33 cellular contexts compared by ENCODE assay signal in the genomic region with DNA sequence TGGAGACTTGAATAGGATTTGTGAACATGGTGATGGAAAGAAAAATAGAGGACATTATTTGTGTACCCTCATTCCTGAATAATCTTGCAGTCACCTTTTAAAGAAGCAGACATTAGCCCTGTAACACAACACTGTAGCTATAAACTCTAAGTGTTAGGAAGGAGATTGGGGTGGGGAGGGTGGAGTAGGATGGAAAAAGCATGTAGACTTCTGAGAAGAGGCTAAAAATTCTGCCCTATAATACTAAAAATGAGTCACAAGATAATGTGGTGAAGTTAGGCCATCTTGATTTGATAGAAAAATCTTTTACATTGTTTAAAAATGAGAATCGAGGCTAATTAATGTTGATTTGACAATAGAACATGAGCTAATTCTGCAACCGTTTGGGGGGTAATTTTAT.
DNase-seq lines count a peak whose midpoint lies in the region; ATAC-seq, FAIRE-seq and TF ChIP-seq lines count a peak whose summit lies in the region.
"Had no signal": no experiment of that assay in that cellular context is flagged by ENCODE, and none has a peak within 500 bp of the region (broad histone marks: within the 10 kb centered on the region; RNA-seq: fewer than 3 reads in every experiment).

No MANE protein-coding gene starts in this region.

- intact Hi-C loops in activated CD4-positive, alpha-beta T cell treated with anti-CD3 and anti-CD28 coated beads for 36 hours (cut with DNase I, micrococcal nuclease): no loop called here
- intact Hi-C loops in aorta (cut with DNase I): no loop called here
- intact Hi-C loops in posterior cingulate gyrus (cut with DNase I): no loop called here

- no peaks in the 10 kb centered on the region for H3K9me3 Mint-ChIP-seq in activated CD4-positive, alpha-beta T cell treated with anti-CD3 and anti-CD28 coated beads for 36 hours (ENCODE audit: low read depth)
- no peaks in the 10 kb centered on the region for H3K9me3 Mint-ChIP-seq in activated CD4-positive, alpha-beta T cell treated with anti-CD3 and anti-CD28 coated beads, Interleukin-2, amount 10 ng/mL, durations not matched to agents 7 days and 5 days
- H3K9me3 Mint-ChIP-seq in astrocyte (ENCODE audit: unreplicated experiment): no peaks in the 10 kb centered on the region
- H3K9me3 Mint-ChIP-seq: brain; CD4-positive, alpha-beta T cell; immature natural killer cell; neural crest cell; stimulated activated naive CD8-positive, alpha-beta T cell treated with anti-CD3 and anti-CD28 coated beads, Interleukin-15, amount 100 ng/mL, for 72 hours; T-helper 1 cell treated with Interleukin-12 subunit alpha and Interleukin-12 subunit beta and Interleukin-4 antibody, amounts not matched to agents 30 μg/mL and 1 μg/mL, for 36 hours had no signal

- H3K36me3 Mint-ChIP-seq in activated CD4-positive, alpha-beta T cell treated with anti-CD3 and anti-CD28 coated beads for 36 hours (ENCODE audit: low read depth): peaks cover 9% of the 10 kb centered on the region
- H3K36me3 Mint-ChIP-seq in activated CD4-positive, alpha-beta T cell treated with anti-CD3 and anti-CD28 coated beads, Interleukin-2, amount 10 ng/mL, durations not matched to agents 7 days and 5 days (ENCODE audit: low read depth): peaks cover 3% of the 10 kb centered on the region
- H3K36me3 Mint-ChIP-seq in astrocyte (ENCODE audit: low read depth, unreplicated experiment): no peaks in the 10 kb centered on the region

- H3K27me3 ChIP-seq in astrocyte (ENCODE audit: insufficient read depth, low read length) (no peaks in the 10 kb centered on the region), aorta (ENCODE audit: control insufficient read depth in 1 of 2, insufficient read depth in 2 of 2, low read length in 1 of 2) (no peaks in the 10 kb centered on the region)

- WGBS in aorta, 2 donors: 88 to 97% methylated on average over 2 of the region's 2 CpGs

- peak; percentile 33 for ATAC-seq in activated CD4-positive, alpha-beta T cell treated with anti-CD3 and anti-CD28 coated beads for 36 hours
- ATAC-seq in aorta (ENCODE audit: low FRiP score): no peak
- ATAC-seq: K562; left lobe of liver; Right ventricle myocardium inferior; SK-N-SH treated with all-trans-retinoic acid at 6 μM for 48 hours; stimulated activated naive CD8-positive, alpha-beta T cell treated with anti-CD3 and anti-CD28 coated beads, Interleukin-15, amount 100 ng/mL, for 72 hours had no signal

- H3K9ac ChIP-seq in astrocyte (ENCODE audit: low read length): peak overlapping the region; percentile 14

- no peak for DNase-seq in activated CD4-positive, alpha-beta T cell treated with anti-CD3 and anti-CD28 coated beads for 36 hours
- no peak for DNase-seq in activated CD4-positive, alpha-beta T cell treated with anti-CD3 and anti-CD28 coated beads, Interleukin-2, amount 10 ng/mL, durations not matched to agents 7 days and 5 days
- DNase-seq in EH (ENCODE audit: low read depth): peak; percentile 62
- peak; percentile 19 for DNase-seq in astrocyte (ENCODE audit: low read depth)
- no peak for DNase-seq in aorta
- DNase-seq in posterior cingulate gyrus: no peak
- no peak for DNase-seq in NCI-H1930 (lab: John Stamatoyannopoulos, UW)
- DNase-seq: 8988T; activated CD4-positive, CD25-positive, alpha-beta regulatory T cell; activated gamma-delta T cell; AML-193; CD4-positive, alpha-beta T cell; DMS79 treated with DMSO at 0.1 percent for 48 hours; immature natural killer cell; mesenchymal stem cell; NCI-H1048; NCI-H187 treated with DMSO at 0.1 percent for 48 hours; NCI-H526 treated with DMSO at 0.1 percent for 48 hours; NK-92 treated with Interleukin-12 subunit alpha and Interleukin-12 subunit beta, amount 100 ng/mL, for 24 hours; right cardiac atrium; stimulated activated CD8-positive, alpha-beta memory T cell treated with anti-CD3 and anti-CD28 coated beads, Interleukin-4, amount 100 ng/mL, for 48 hours; stimulated activated naive CD8-positive, alpha-beta T cell treated with anti-CD3 and anti-CD28 coated beads, Interleukin-15, amount 100 ng/mL, for 72 hours; uterus had no signal

- TF ChIP-seq CTCF in astrocyte (IDR thresholded peaks at IDR 0.05; ENCODE audit: insufficient read depth, low read depth, low read length): no peak

- H4K20me1 ChIP-seq in astrocyte (ENCODE audit: insufficient read depth, low read length): peaks cover 12% of the 10 kb centered on the region

- H3K27me3 Mint-ChIP-seq in activated CD4-positive, alpha-beta T cell treated with anti-CD3 and anti-CD28 coated beads for 36 hours: no peaks in the 10 kb centered on the region
- no peaks in the 10 kb centered on the region for H3K27me3 Mint-ChIP-seq in activated CD4-positive, alpha-beta T cell treated with anti-CD3 and anti-CD28 coated beads, Interleukin-2, amount 10 ng/mL, durations not matched to agents 7 days and 5 days
- H3K27me3 Mint-ChIP-seq in astrocyte (ENCODE audit: low read depth, unreplicated experiment): no peaks in the 10 kb centered on the region
- H3K27me3 Mint-ChIP-seq: brain; CD4-positive, alpha-beta T cell; stimulated activated naive CD8-positive, alpha-beta T cell treated with anti-CD3 and anti-CD28 coated beads, Interleukin-15, amount 100 ng/mL, for 72 hours had no signal

- H3K9me3 ChIP-seq in astrocyte (ENCODE audit: insufficient read depth, low read depth, low read length): no peaks in the 10 kb centered on the region
- no peaks in the 10 kb centered on the region for H3K9me3 ChIP-seq in aorta (ENCODE audit: control insufficient read depth, low read length)
- H3K9me3 ChIP-seq: uterus had no signal

- POLR2A ChIA-PET in activated CD4-positive, alpha-beta T cell treated with anti-CD3 and anti-CD28 coated beads for 36 hours (lab: Charles Lee): no interaction called here
- POLR2A ChIA-PET in activated CD4-positive, alpha-beta T cell treated with anti-CD3 and anti-CD28 coated beads, Interleukin-2, amount 10 ng/mL, durations not matched to agents 7 days and 5 days (lab: Charles Lee): no interaction called here

- peaks cover 6% of the 10 kb centered on the region for H3K79me2 ChIP-seq in astrocyte (ENCODE audit: insufficient read depth, low read length)

- no peak overlapping the region for H3K4me3 Mint-ChIP-seq in activated CD4-positive, alpha-beta T cell treated with anti-CD3 and anti-CD28 coated beads for 36 hours
- H3K4me3 Mint-ChIP-seq in activated CD4-positive, alpha-beta T cell treated with anti-CD3 and anti-CD28 coated beads, Interleukin-2, amount 10 ng/mL, durations not matched to agents 7 days and 5 days: no peak overlapping the region
- no peak overlapping the region for H3K4me3 Mint-ChIP-seq in astrocyte (ENCODE audit: unreplicated experiment)
- H3K4me3 Mint-ChIP-seq: brain; CD4-positive, alpha-beta T cell; immature natural killer cell; neural crest cell; stimulated activated naive CD8-positive, alpha-beta T cell treated with anti-CD3 and anti-CD28 coated beads, Interleukin-15, amount 100 ng/mL, for 72 hours; T-helper 1 cell treated with Interleukin-12 subunit alpha and Interleukin-12 subunit beta and Interleukin-4 antibody, amounts not matched to agents 30 μg/mL and 1 μg/mL, for 36 hours had no signal

- H3K4me2 ChIP-seq in astrocyte (ENCODE audit: low read length): peak overlapping the region; percentile 66

- H3K4me3 ChIP-seq in astrocyte (ENCODE audit: insufficient read depth, low read depth, low read length) (no peak overlapping the region), aorta (ENCODE audit: low read length in 2 of 2) (no peak overlapping the region)
- H3K4me3 ChIP-seq: K562, uterus had no signal

- peaks cover 9% of the 10 kb centered on the region for H3K4me1 Mint-ChIP-seq in activated CD4-positive, alpha-beta T cell treated with anti-CD3 and anti-CD28 coated beads for 36 hours
- no peaks in the 10 kb centered on the region for H3K4me1 Mint-ChIP-seq in activated CD4-positive, alpha-beta T cell treated with anti-CD3 and anti-CD28 coated beads, Interleukin-2, amount 10 ng/mL, durations not matched to agents 7 days and 5 days
- peaks cover 14% of the 10 kb centered on the region for H3K4me1 Mint-ChIP-seq in astrocyte (ENCODE audit: low read depth, unreplicated experiment)

- H3K4me1 ChIP-seq in astrocyte (ENCODE audit: insufficient read depth, low read length) (peaks cover 18% of the 10 kb centered on the region), aorta (ENCODE audit: control insufficient read depth in 1 of 2, insufficient read depth in 2 of 2, low read length in 2 of 2) (peaks cover 0 to 1% of the 10 kb centered on the region in 2 donors)
- H3K4me1 ChIP-seq: uterus had no signal

- H3K36me3 ChIP-seq in astrocyte (ENCODE audit: insufficient read depth, low read length): peaks cover 6% of the 10 kb centered on the region
- H3K36me3 ChIP-seq in aorta (ENCODE audit: control insufficient read depth in 1 of 2, insufficient read depth in 2 of 2, low read length in 1 of 2): peaks cover 0 to 1% of the 10 kb centered on the region in 2 donors
- H3K36me3 ChIP-seq: uterus had no signal

- CTCF ChIA-PET in activated CD4-positive, alpha-beta T cell treated with anti-CD3 and anti-CD28 coated beads for 36 hours (lab: Charles Lee): interaction anchor here (1.0 to 1.9 kb wide), 2 partner anchors 63 to 77 kb away, joined by 3 to 4 read pairs; no protein-coding TSS in a partner anchor
- CTCF ChIA-PET in activated CD4-positive, alpha-beta T cell treated with anti-CD3 and anti-CD28 coated beads, Interleukin-2, amount 10 ng/mL, durations not matched to agents 7 days and 5 days (lab: Charles Lee): no interaction called here

- no peak overlapping the region for H2AFZ ChIP-seq in astrocyte (ENCODE audit: low read depth, low read length)

- H3K27ac Mint-ChIP-seq in activated CD4-positive, alpha-beta T cell treated with anti-CD3 and anti-CD28 coated beads for 36 hours: no peak overlapping the region
- no peak overlapping the region for H3K27ac Mint-ChIP-seq in activated CD4-positive, alpha-beta T cell treated with anti-CD3 and anti-CD28 coated beads, Interleukin-2, amount 10 ng/mL, durations not matched to agents 7 days and 5 days
- H3K27ac Mint-ChIP-seq in astrocyte (ENCODE audit: unreplicated experiment): no peak overlapping the region
- H3K27ac Mint-ChIP-seq: CD4-positive, alpha-beta T cell; T-helper 1 cell treated with Interleukin-12 subunit alpha and Interleukin-12 subunit beta and Interleukin-4 antibody, amounts not matched to agents 30 μg/mL and 1 μg/mL, for 36 hours had no signal

- H3K27ac ChIP-seq in astrocyte (ENCODE audit: low read depth, low read length) (peak overlapping the region; percentile 68), aorta (ENCODE audit: low read depth in 1 of 2, low read length in 2 of 2) (no peak overlapping the region)
- H3K27ac ChIP-seq: uterus had no signal

- peak; percentile 39 for FAIRE-seq in astrocyte (lab: Jason Lieb, UNC)
- FAIRE-seq in islet of Langerhans (lab: Jason Lieb, UNC): peak; percentile 56
- FAIRE-seq: H1, K562, TTC549 had no signal

Comparison
In these comparisons a context has a peak if more than half of its experiments do, and no peak if none do; other contexts are left out.
1. DNase-seq: peak in EH (single experiment) and astrocyte (single experiment); none in activated CD4-positive, alpha-beta T cell treated with anti-CD3 and anti-CD28 coated beads for 36 hours (single experiment), activated CD4-positive, alpha-beta T cell treated with anti-CD3 and anti-CD28 coated beads, Interleukin-2, amount 10 ng/mL, durations not matched to agents 7 days and 5 days (single experiment), aorta (0 of 2), posterior cingulate gyrus (0 of 10) and NCI-H1930 (0 of 2).